In genomic region chr9:95570646-95571045, GRCh38 we compare ENCODE assay signal across 16 cellular contexts. TPM values are rescaled to one million over a fixed set of nuclear protein-coding genes. Genes with fewer than 3 reads are reported as not detected.
A peak's percentile ranks its signal among the peaks of the same experiment; 100 is the strongest.
DNase-seq lines count a peak whose midpoint lies in the region; ATAC-seq and FAIRE-seq lines count a peak whose summit lies in the region.
"Had no signal": no experiment of that assay in that cellular context is flagged by ENCODE, and none has a peak within 500 bp of the region (broad histone marks: within the 10 kb centered on the region; RNA-seq: fewer than 3 reads in every experiment).

No MANE protein-coding gene starts in this region.

- no peaks in the 10 kb centered on the region for H3K79me1 ChIP-seq in mesenchymal stem cell (replicated peaks; ENCODE audit: low read length, poor library complexity, severe bottlenecking)

- FAIRE-seq in small intestine (lab: Jason Lieb, UNC): no peak

- H3K9ac ChIP-seq in HUES6 (ENCODE audit: low read length) (peak overlapping the region; percentile 5), mesenchymal stem cell (ENCODE audit: low read length) (peak overlapping the region; percentile 76)

- H3K4me2 ChIP-seq in mesenchymal stem cell (ENCODE audit: low read length, poor library complexity, severe bottlenecking): peak overlapping the region; percentile 30

- H3K27me3 ChIP-seq in HUES6 (ENCODE audit: control insufficient read depth, insufficient read depth, low read length) (0 out of 2 replicates have a peak, but pooled peaks cover 5% of the 10 kb centered on the region), mesenchymal stem cell (ENCODE audit: control insufficient read depth in 1 of 2, insufficient read depth in 1 of 2, low read length in 2 of 2) (peaks cover 0 to 48% of the 10 kb centered on the region in 2 experiments), small intestine (ENCODE audit: control insufficient read depth in 2 of 2, insufficient read depth in 2 of 2, low read length in 2 of 2) (no peaks in the 10 kb centered on the region)
- H3K27me3 ChIP-seq: thyroid gland had no signal

- H3K9me3 Mint-ChIP-seq in stimulated activated memory B cell treated with anti-CD40 and anti-IgM and Interleukin-4, amounts not matched to agents 10 μg/mL and 1 μg/mL and 100 μg/mL, for 72 hours: no peaks in the 10 kb centered on the region

- no peak overlapping the region for H3K14ac ChIP-seq in mesenchymal stem cell (ENCODE audit: low read length in 2 of 2)

- H3K4me1 Mint-ChIP-seq in stimulated activated memory B cell treated with anti-CD40 and anti-IgM and Interleukin-4, amounts not matched to agents 10 μg/mL and 1 μg/mL and 100 μg/mL, for 72 hours: no peaks in the 10 kb centered on the region

- ATAC-seq in stimulated activated memory B cell treated with anti-CD40 and anti-IgM and Interleukin-4, amounts not matched to agents 10 μg/mL and 1 μg/mL and 100 μg/mL, for 72 hours: no peak

- no peaks in the 10 kb centered on the region for H3K36me3 Mint-ChIP-seq in stimulated activated memory B cell treated with anti-CD40 and anti-IgM and Interleukin-4, amounts not matched to agents 10 μg/mL and 1 μg/mL and 100 μg/mL, for 72 hours

- no peaks in the 10 kb centered on the region for H3K36me3 ChIP-seq in HUES6 (ENCODE audit: control insufficient read depth, insufficient read depth, low read length)
- no peaks in the 10 kb centered on the region for H3K36me3 ChIP-seq in mesenchymal stem cell (ENCODE audit: control insufficient read depth in 1 of 2, insufficient read depth in 2 of 2, low read depth in 1 of 2, low read length in 2 of 2)
- H3K36me3 ChIP-seq in small intestine (ENCODE audit: control insufficient read depth in 2 of 2, insufficient read depth in 2 of 2, low read length in 2 of 2): no peaks in the 10 kb centered on the region
- H3K36me3 ChIP-seq: left lung, neutrophil, thyroid gland had no signal

- no peak overlapping the region for H3K23ac ChIP-seq in mesenchymal stem cell (ENCODE audit: low read length in 2 of 2)

- H3K9me3 ChIP-seq in HUES6 (ENCODE audit: control insufficient read depth, insufficient read depth, low read depth, low read length) (no peaks in the 10 kb centered on the region), mesenchymal stem cell (ENCODE audit: control insufficient read depth, low read length) (no peaks in the 10 kb centered on the region), small intestine (ENCODE audit: control insufficient read depth, low read depth) (no peaks in the 10 kb centered on the region)
- H3K9me3 ChIP-seq: left lung, neutrophil, thyroid gland had no signal

- H3K4ac ChIP-seq in mesenchymal stem cell (ENCODE audit: low read depth in 1 of 2, low read length in 2 of 2): peak overlapping the region in 1 of 2 experiments; percentile 6

- H4K8ac ChIP-seq in mesenchymal stem cell (ENCODE audit: low read length): peak overlapping the region; percentile 21

- DNase-seq in A172 (ENCODE audit: low spot score) (peak; percentile 36), astrocyte of the hippocampus (ENCODE audit: low read depth, low spot score) (peak; percentile 83), mesenchymal stem cell (peak; percentile 15), small intestine (no peak)
- DNase-seq in activated naive CD4-positive, alpha-beta T cell (lab: John Stamatoyannopoulos, UW): no peak
- no peak for DNase-seq in stimulated activated CD4-positive, alpha-beta T cell treated with anti-CD3 and anti-CD28 coated beads, Interleukin-4, amount 100 ng/mL, for 24 hours
- DNase-seq: activated CD4-positive, CD25-positive, alpha-beta regulatory T cell treated with anti-CD3 and anti-CD28 coated beads, Interleukin-2, amount 50 U/mL, for 72 hours; activated T-cell treated with anti-CD3 and anti-CD28 coated beads, Interleukin-2, amount 50 U/mL, for 48 hours; aorta; Karpas-422; SW 1271; thyroid gland had no signal

- no peak overlapping the region for H2AFZ ChIP-seq in mesenchymal stem cell (ENCODE audit: low read depth, low read length)

- peak overlapping the region in 1 of 2 experiments; percentile 11 for H2BK12ac ChIP-seq in mesenchymal stem cell (ENCODE audit: low read length in 2 of 2)

- peak overlapping the region in 1 of 2 experiments; percentile 19 for H3K18ac ChIP-seq in mesenchymal stem cell (ENCODE audit: low read depth in 1 of 2, low read length in 2 of 2)

- WGBS in mesenchymal stem cell: 49% methylated on average over 11 of the region's 11 CpGs
- WGBS in small intestine, 3 donors: 56 to 81% (median 64%) methylated on average over 11 of the region's 11 CpGs

- peaks cover 24% of the 10 kb centered on the region for H3K4me1 ChIP-seq in HUES6 (ENCODE audit: control insufficient read depth, insufficient read depth, low read length)
- peaks cover 11% of the 10 kb centered on the region for H3K4me1 ChIP-seq in mesenchymal stem cell (ENCODE audit: control insufficient read depth, insufficient read depth, low read depth, low read length)
- H3K4me1 ChIP-seq in small intestine (ENCODE audit: control insufficient read depth in 2 of 2, insufficient read depth in 1 of 2, low read depth in 1 of 2, low read length in 1 of 2): no peaks in the 10 kb centered on the region
- H3K4me1 ChIP-seq: left lung, thyroid gland had no signal

- no peak overlapping the region for H4K91ac ChIP-seq in mesenchymal stem cell (ENCODE audit: low read length)

- H2BK15ac ChIP-seq in mesenchymal stem cell (ENCODE audit: low read depth, poor library complexity, severe bottlenecking): peak overlapping the region; percentile 39

- H2AK5ac ChIP-seq in mesenchymal stem cell (ENCODE audit: low read length, severe bottlenecking): peak overlapping the region; percentile 33

- H2BK120ac ChIP-seq in mesenchymal stem cell (ENCODE audit: low read depth, low read length): no peak overlapping the region

- no peak overlapping the region for H3K4me3 Mint-ChIP-seq in stimulated activated memory B cell treated with anti-CD40 and anti-IgM and Interleukin-4, amounts not matched to agents 10 μg/mL and 1 μg/mL and 100 μg/mL, for 72 hours

- H2BK5ac ChIP-seq in mesenchymal stem cell (ENCODE audit: low read depth, low read length, poor library complexity, severe bottlenecking): peak overlapping the region; percentile 75

- peaks cover 30% of the 10 kb centered on the region for H3K27me3 Mint-ChIP-seq in stimulated activated memory B cell treated with anti-CD40 and anti-IgM and Interleukin-4, amounts not matched to agents 10 μg/mL and 1 μg/mL and 100 μg/mL, for 72 hours

- H3K27ac ChIP-seq in HUES6 (ENCODE audit: low read depth, low read length) (no peak overlapping the region), mesenchymal stem cell (ENCODE audit: low read length, poor library complexity, severe bottlenecking) (peak overlapping the region; percentile 91), small intestine (ENCODE audit: low read depth in 1 of 2, low read length in 1 of 2) (peak overlapping the region in 1 of 2 donors; percentile 25)
- H3K27ac ChIP-seq: left lung, neutrophil, thyroid gland had no signal

- H3K4me3 ChIP-seq in HUES6 (ENCODE audit: low read depth, low read length) (no peak overlapping the region), mesenchymal stem cell (ENCODE audit: insufficient read depth in 1 of 2, low read depth in 1 of 2, low read length in 2 of 2) (no peak overlapping the region), small intestine (ENCODE audit: low read depth in 1 of 2, low read length in 2 of 2) (no peak overlapping the region)
- H3K4me3 ChIP-seq: thyroid gland had no signal

- H3K27ac Mint-ChIP-seq in stimulated activated memory B cell treated with anti-CD40 and anti-IgM and Interleukin-4, amounts not matched to agents 10 μg/mL and 1 μg/mL and 100 μg/mL, for 72 hours: no peak overlapping the region

RNA-seq across cellular contexts. Expression of gene PTCH1, which starts 53.9 kb away (rescaled TPM):
- 5.2 and 36.7 TPM in 2 replicates for total RNA-seq in A172 (2014; rRNA removed; shearing (Covaris generic))
- polyA plus RNA-seq in mesenchymal stem cell (2013, experiment 1 of 2): 8.7 TPM
- 9.5 TPM for polyA plus RNA-seq in mesenchymal stem cell (2013, experiment 2 of 2)
- polyA plus RNA-seq in small intestine: 1 to 10 TPM; 2.2 to 8.9 (median 2.7) TPM

Comparison
In these comparisons a context has a peak if more than half of its experiments do, and no peak if none do; other contexts are left out.
1. DNase-seq: peak in A172 (single experiment), astrocyte of the hippocampus (single experiment) and mesenchymal stem cell (single experiment); none in activated naive CD4-positive, alpha-beta T cell (0 of 4), stimulated activated CD4-positive, alpha-beta T cell treated with anti-CD3 and anti-CD28 coated beads, Interleukin-4, amount 100 ng/mL, for 24 hours (single experiment) and small intestine (single experiment).